Comparison of ENCODE assay signal across 1 cellular context in genomic region chr6:158847012-158847529, GRCh38.
TF ChIP-seq lines count a peak whose summit lies in the region.

No MANE protein-coding gene starts in this region.

TF ChIP-seq in HEK293, 187 proteins besides CTCF, POLR2A, EP300 and RAD21:
- TF ChIP-seq ZBTB10 (tag by site-specific recombination; IDR thresholded peaks at IDR 0.05) (no peak), PRDM10 (tag by site-specific recombination; IDR thresholded peaks at IDR 0.05) (peak; percentile 51), KLF17 (tag by site-specific recombination; IDR thresholded peaks at IDR 0.05) (no peak), WT1 (tag by site-specific recombination; IDR thresholded peaks at IDR 0.05) (no peak), ZBTB20 (tag by site-specific recombination; IDR thresholded peaks at IDR 0.05) (no peak), YY1 (tag by site-specific recombination; IDR thresholded peaks at IDR 0.05) (no peak), ZNF585B (tag by site-specific recombination; IDR thresholded peaks at IDR 0.05) (no peak), ZNF114 (tag by site-specific recombination; IDR thresholded peaks at IDR 0.05) (no peak), ZFP69B (tag by site-specific recombination; IDR thresholded peaks at IDR 0.05) (peak; percentile 66; the same call in 1 of the 2 replicates), ZNF692 (tag by site-specific recombination; IDR thresholded peaks at IDR 0.05) (peak; percentile 89), ZEB2 (tag by site-specific recombination; IDR thresholded peaks at IDR 0.05) (no peak)
